Comparison of ENCODE assay signal across 11 cellular contexts in genomic region chr7:47582748-47583740, GRCh38. TPM values are rescaled to one million over a fixed set of nuclear protein-coding genes. Genes with fewer than 3 reads are reported as not detected.
A peak's percentile ranks its signal among the peaks of the same experiment; 100 is the strongest.
DNase-seq lines count a peak whose midpoint lies in the region; ATAC-seq and TF ChIP-seq lines count a peak whose summit lies in the region.
"Had no signal": no experiment of that assay in that cellular context is flagged by ENCODE, and none has a peak within 500 bp of the region (broad histone marks: within the 10 kb centered on the region; RNA-seq: fewer than 3 reads in every experiment).

No MANE protein-coding gene starts in this region.

- H3K4me3 ChIP-seq in heart left ventricle (peak overlapping the region in 7 of 12 donors; percentile 66 to 93 (median 77)), choroid plexus epithelial cell (ENCODE audit: low read depth, low read length) (no peak overlapping the region), neural progenitor cell (no peak overlapping the region), uterus (peak overlapping the region in 1 of 2 donors; percentile 89)

- DNase-seq in heart left ventricle (peak in 1 of 5 donors; percentile 43), Right ventricle myocardium superior (no peak), choroid plexus epithelial cell (ENCODE audit: low read depth) (peak; percentile 86), neural progenitor cell (ENCODE audit: low spot score) (no peak), uterus (peak; percentile 72 to 78), NCI-H1092 treated with DMSO at 0.1 percent for 48 hours (lab: John Stamatoyannopoulos, UW) (no peak), T-helper 9 cell (no peak), occipital lobe (lab: John Stamatoyannopoulos, UW) (no peak)
- DNase-seq: activated naive CD8-positive, alpha-beta T cell treated with anti-CD3 and anti-CD28 coated beads, Interleukin-2, amount 50 U/mL, for 24 hours; NCI-H524 treated with DMSO at 0.1 percent for 48 hours had no signal

- no peak overlapping the region for H3K4me2 ChIP-seq in neural progenitor cell

- H3K4me1 ChIP-seq in heart left ventricle, result peaks cover 3 to 71% (median 30%) of the 10 kb centered on the region in 12 donors
- peaks cover 11% of the 10 kb centered on the region for H3K4me1 ChIP-seq in neural progenitor cell
- peaks cover 0 to 8% of the 10 kb centered on the region in 2 donors for H3K4me1 ChIP-seq in uterus

- no peak for TF ChIP-seq POLR2A in heart left ventricle (IDR thresholded peaks at IDR 0.05)
- TF ChIP-seq POLR2A in uterus (IDR thresholded peaks at IDR 0.05), result no peak

- intact Hi-C loops in heart left ventricle (cut with DNase I), result loop anchor here in 7 of 10 donors (5.0 to 10.0 kb wide), 5 partner anchors 138 to 232 kb away; no protein-coding TSS in a partner anchor
- intact Hi-C loops in Right ventricle myocardium superior (cut with DNase I), result loop anchor here (5.0 kb wide), 1 partner anchor 146 kb away; no protein-coding TSS in a partner anchor
- intact Hi-C loops in uterus (cut with DNase I; ENCODE audit: low total_unique reads), result no loop called here

- no peak overlapping the region for H3K9ac ChIP-seq in neural progenitor cell

- peaks cover 5% of the 10 kb centered on the region for H3F3A ChIP-seq in neural progenitor cell (ENCODE audit: low read depth)

- peaks cover 7% of the 10 kb centered on the region for H4K20me1 ChIP-seq in neural progenitor cell (ENCODE audit: low read depth)

- H3K4me1 Mint-ChIP-seq in neural progenitor cell, result peaks cover 32% of the 10 kb centered on the region

- peaks cover 0 to 4% (median 0%) of the 10 kb centered on the region in 12 donors for H3K9me3 ChIP-seq in heart left ventricle
- no peaks in the 10 kb centered on the region for H3K9me3 ChIP-seq in neural progenitor cell (ENCODE audit: low read depth)
- no peaks in the 10 kb centered on the region for H3K9me3 ChIP-seq in uterus

- peak overlapping the region; percentile 78 for H3K4me3 Mint-ChIP-seq in neural progenitor cell
- H3K4me3 Mint-ChIP-seq: activated naive CD8-positive, alpha-beta T cell treated with anti-CD3 and anti-CD28 coated beads, Interleukin-2, amount 50 U/mL, for 24 hours had no signal

- H3K27me3 Mint-ChIP-seq in neural progenitor cell (ENCODE audit: insufficient read depth, low read depth), result peaks cover 21% of the 10 kb centered on the region

- H3K36me3 Mint-ChIP-seq in neural progenitor cell, result no peaks in the 10 kb centered on the region

- H3K36me3 ChIP-seq in heart left ventricle (no peaks in the 10 kb centered on the region), neural progenitor cell (no peaks in the 10 kb centered on the region), uterus (no peaks in the 10 kb centered on the region)

- 76 to 80% (median 79%) methylated on average over 15 of the region's 15 CpGs for WGBS in heart left ventricle, 4 donors

- H3K9me3 Mint-ChIP-seq in neural progenitor cell, result peaks cover 6% of the 10 kb centered on the region
- H3K9me3 Mint-ChIP-seq: activated naive CD8-positive, alpha-beta T cell treated with anti-CD3 and anti-CD28 coated beads, Interleukin-2, amount 50 U/mL, for 24 hours had no signal

- no peaks in the 10 kb centered on the region for H3K27me3 ChIP-seq in heart left ventricle
- H3K27me3 ChIP-seq in neural progenitor cell, result peaks cover 29% of the 10 kb centered on the region
- H3K27me3 ChIP-seq in uterus, result no peaks in the 10 kb centered on the region

- TF ChIP-seq CTCF in heart left ventricle (IDR thresholded peaks at IDR 0.05) (no peak), choroid plexus epithelial cell (conservative IDR thresholded peaks at IDR 0.05; ENCODE audit: low read depth, low read length) (peak; percentile 9), neural progenitor cell (IDR thresholded peaks at IDR 0.05) (no peak), uterus (IDR thresholded peaks at IDR 0.05) (peak in 1 of 4 experiments; percentile 6)

- ATAC-seq in heart left ventricle (peak in 2 of 4 donors; percentile 29 to 37), Right ventricle myocardium superior (ENCODE audit: poor library complexity) (no peak)
- ATAC-seq: activated naive CD8-positive, alpha-beta T cell treated with anti-CD3 and anti-CD28 coated beads, Interleukin-2, amount 50 U/mL, for 24 hours had no signal

- H3K79me2 ChIP-seq in neural progenitor cell (ENCODE audit: low read depth), result peaks cover 11% of the 10 kb centered on the region

- peak overlapping the region; percentile 86 for H2AFZ ChIP-seq in neural progenitor cell (replicated peaks)

- H3K27ac Mint-ChIP-seq in neural progenitor cell, result no peak overlapping the region
- H3K27ac Mint-ChIP-seq: activated naive CD8-positive, alpha-beta T cell treated with anti-CD3 and anti-CD28 coated beads, Interleukin-2, amount 50 U/mL, for 24 hours had no signal

- H3K27ac ChIP-seq in heart left ventricle (peak overlapping the region in 7 of 12 donors; percentile 29 to 83 (median 61)), neural progenitor cell (no peak overlapping the region), uterus (peak overlapping the region; percentile 91 to 96)
- H3K27ac ChIP-seq: epithelial cell of prostate had no signal

RNA-seq across cellular contexts. Expression of gene TNS3, which starts 1.1 kb away (rescaled TPM):
- total RNA-seq in heart left ventricle (100 to 1,000 TPM in 1 of 9 donors, 10 to 100 TPM in 8; 29.6 to 116 (median 37.2) TPM), Right ventricle myocardium superior (43.2 TPM), neural progenitor cell (ENCODE audit: low replicate concordance) (15.0 and 21.8 TPM in 2 replicates), uterus (100 to 1,000 TPM in 1 of 4 donors, 10 to 100 TPM in 3; 27.2 to 110 (median 47.5) TPM), occipital lobe (7.5 TPM)
- polyA plus RNA-seq in heart left ventricle, result 10 to 100 TPM; 10.1 to 12.9 TPM

Comparison
In these comparisons a context has a peak if more than half of its experiments do, and no peak if none do; other contexts are left out.
1. DNase-seq: peak in choroid plexus epithelial cell (single experiment) and uterus (2 of 2); none in Right ventricle myocardium superior (single experiment), neural progenitor cell (single experiment), NCI-H1092 treated with DMSO at 0.1 percent for 48 hours (single experiment), T-helper 9 cell (single experiment) and occipital lobe (single experiment).
2. H3K4me3 ChIP-seq: peak in heart left ventricle (7 of 12); none in choroid plexus epithelial cell (single experiment) and neural progenitor cell (single experiment).